Comparison of ENCODE assay signal across 8 cellular contexts in genomic region chr12:9331218-9331626, GRCh38.
DNase-seq lines count a peak whose midpoint lies in the region; ATAC-seq, FAIRE-seq and TF ChIP-seq lines count a peak whose summit lies in the region.

No MANE protein-coding gene starts in this region.

- peak; percentile 86 for FAIRE-seq in endothelial cell of umbilical vein (lab: Jason Lieb, UNC)

- peaks cover 1% of the 10 kb centered on the region; the same call in 1 of the 2 replicates for H3K27me3 ChIP-seq in BJ (ENCODE audit: control insufficient read depth, insufficient read depth, low read length)
- no peaks in the 10 kb centered on the region for H3K27me3 ChIP-seq in endothelial cell of umbilical vein (ENCODE audit: control insufficient read depth in 2 of 2, insufficient read depth in 2 of 2, low read length in 2 of 2)

- H3K9me1 ChIP-seq in endothelial cell of umbilical vein (replicated peaks; ENCODE audit: control insufficient read depth, extremely low read depth, insufficient read depth, low read length): no peaks in the 10 kb centered on the region

- no peaks in the 10 kb centered on the region for H3K9me3 ChIP-seq in endothelial cell of umbilical vein (replicated peaks; ENCODE audit: control insufficient read depth, insufficient read depth, low read length)
- H3K9me3 ChIP-seq in mucosa of descending colon: peaks cover 2% of the 10 kb centered on the region

- CTCF ChIA-PET in BJ (lab: Yijun Ruan, JAX) (interaction anchor here (0.6 to 4.5 kb wide), 20 partner anchors 9 to 380 kb away, joined by 3 to 31 read pairs (median 4); no protein-coding TSS in a partner anchor), endothelial cell of umbilical vein (lab: Charles Lee) (interaction anchor here (0.5 to 4.2 kb wide), 29 partner anchors 10 to 419 kb away, joined by 3 to 106 read pairs (median 4); no protein-coding TSS in a partner anchor)

- TF ChIP-seq POLR2A in endothelial cell of umbilical vein (IDR thresholded peaks at IDR 0.05; ENCODE audit: low read depth, low read length): no peak

- H3K9ac ChIP-seq in endothelial cell of umbilical vein (replicated peaks; ENCODE audit: extremely low read depth, insufficient read depth, low read length): no peak overlapping the region

- intact Hi-C loops in endothelial cell of umbilical vein (cut with micrococcal nuclease) (loop anchor here (1.0 to 5.0 kb wide), 3 partner anchors 138 to 377 kb away; no protein-coding TSS in a partner anchor), mucosa of descending colon (cut with DNase I, micrococcal nuclease) (no loop called here)

- no TSS peak for BruUV-seq in endothelial cell of umbilical vein (replicated peaks; lab: Mats Ljungman, UMichigan)

- no peak overlapping the region for H2AFZ ChIP-seq in endothelial cell of umbilical vein (ENCODE audit: low read depth, low read length)

- H3K4me1 ChIP-seq in endothelial cell of umbilical vein (ENCODE audit: control insufficient read depth, extremely low read depth, insufficient read depth, low read length): no peaks in the 10 kb centered on the region
- no peaks in the 10 kb centered on the region for H3K4me1 ChIP-seq in mucosa of descending colon (ENCODE audit: low read depth)

- TF ChIP-seq CTCF in BJ (IDR thresholded peaks at IDR 0.05; ENCODE audit: insufficient read depth, low read depth, low read length): peak; percentile 99
- TF ChIP-seq CTCF in endothelial cell of umbilical vein (IDR thresholded peaks at IDR 0.05; ENCODE audit: extremely low read depth in 1 of 2, insufficient read depth in 1 of 2, low read depth in 1 of 2, low read length in 2 of 2): peak; percentile 94 to 95
- peak; percentile 93 for TF ChIP-seq CTCF in mucosa of descending colon (IDR thresholded peaks at IDR 0.05)

- H3K4me2 ChIP-seq in endothelial cell of umbilical vein (ENCODE audit: insufficient read depth, low read length): no peak overlapping the region

- dilution Hi-C loops in endothelial cell of umbilical vein (cut with MboI; ENCODE audit: extremely low pct_ligation_motif_present, low sequenced_read_pairs): no loop called here

- no peaks in the 10 kb centered on the region for H3K79me2 ChIP-seq in endothelial cell of umbilical vein (ENCODE audit: control insufficient read depth, insufficient read depth, low read length)

- DNase-seq in BJ (ENCODE audit: low read depth) (no peak), NCI-H748 (lab: John Stamatoyannopoulos, UW; ENCODE audit: unreplicated experiment) (peak; percentile 50), endothelial cell of umbilical vein (ENCODE audit: low read depth, low spot score) (peak; percentile 53), mucosa of descending colon (peak in 2 of 3 donors; percentile 82 to 83)
- DNase-seq in activated CD8-positive, alpha-beta memory T cell treated with anti-CD3 and anti-CD28 coated beads for 1 hour (ENCODE audit: extremely low read depth in 1 of 2, low read depth in 1 of 2): peak; percentile 4 to 57
- DNase-seq in stimulated activated CD8-positive, alpha-beta memory T cell treated with anti-CD3 and anti-CD28 coated beads, Interleukin-7, amount 100 ng/mL, for 1 hour (ENCODE audit: low read depth in 2 of 2): peak; percentile 29 to 54

- no peak overlapping the region for H3K4me3 ChIP-seq in BJ (ENCODE audit: low read depth, low read length)
- H3K4me3 ChIP-seq in endothelial cell of umbilical vein (replicated peaks in 1 of 3; ENCODE audit: insufficient read depth in 1 of 3, low read depth in 1 of 3, low read length in 3 of 3): no peak overlapping the region
- no peak overlapping the region for H3K4me3 ChIP-seq in mucosa of descending colon

- H3K27ac ChIP-seq in endothelial cell of umbilical vein (ENCODE audit: insufficient read depth, low read depth, low read length): no peak overlapping the region

- no peaks in the 10 kb centered on the region for H4K20me1 ChIP-seq in endothelial cell of umbilical vein (replicated peaks; ENCODE audit: control insufficient read depth, extremely low read depth, insufficient read depth, low read length)

- H3K36me3 ChIP-seq in BJ (ENCODE audit: control insufficient read depth, insufficient read depth, low read length) (no peaks in the 10 kb centered on the region), endothelial cell of umbilical vein (ENCODE audit: control insufficient read depth in 2 of 2, extremely low read depth in 1 of 2, insufficient read depth in 2 of 2, low read length in 2 of 2) (no peaks in the 10 kb centered on the region), mucosa of descending colon (ENCODE audit: low read depth) (no peaks in the 10 kb centered on the region)

- ATAC-seq in GM21381 (IDR thresholded peaks at IDR 0.05; ENCODE audit: unreplicated experiment) (peak; percentile 52), mucosa of descending colon (peak; percentile 92), HG02763 (IDR thresholded peaks at IDR 0.05; ENCODE audit: unreplicated experiment) (no peak)

- POLR2A ChIA-PET in BJ (lab: Charles Lee) (no interaction called here), endothelial cell of umbilical vein (lab: Charles Lee) (no interaction called here)

TF ChIP-seq in endothelial cell of umbilical vein, 7 proteins besides CTCF, POLR2A, EP300 and RAD21:
- TF ChIP-seq EZH2 (IDR thresholded peaks at IDR 0.05; ENCODE audit: borderline replicate concordance, low read depth, low read length, severe bottlenecking): no peak
